ENCODE assay signal across 21 cellular contexts in genomic region chr11:69199583-69200295, GRCh38. TPM values are rescaled to one million over a fixed set of nuclear protein-coding genes. Genes with fewer than 3 reads are reported as not detected.
DNase-seq lines count a peak whose midpoint lies in the region; TF ChIP-seq lines count a peak whose summit lies in the region.
"Had no signal": no experiment of that assay in that cellular context is flagged by ENCODE, and none has a peak within 500 bp of the region (broad histone marks: within the 10 kb centered on the region; RNA-seq: fewer than 3 reads in every experiment).

No MANE protein-coding gene starts in this region.

- no peaks in the 10 kb centered on the region for H3K9me2 ChIP-seq in Karpas-422 (replicated peaks; ENCODE audit: insufficient read depth, low read length)

- H4K20me1 ChIP-seq in OCI-LY3 (ENCODE audit: insufficient read depth, low read length): no peaks in the 10 kb centered on the region
- no peaks in the 10 kb centered on the region for H4K20me1 ChIP-seq in Karpas-422 (ENCODE audit: insufficient read depth, low read depth, low read length)

- H4K8ac ChIP-seq in mesendoderm (ENCODE audit: low read depth, low read length): no peak overlapping the region

- H3K4me2 ChIP-seq in OCI-LY3 (ENCODE audit: low read length) (peak overlapping the region; percentile 48), mesendoderm (ENCODE audit: low read length) (no peak overlapping the region), Karpas-422 (ENCODE audit: low read depth, low read length, poor library complexity, severe bottlenecking) (no peak overlapping the region)

- H2AK5ac ChIP-seq in mesendoderm (ENCODE audit: low read length): no peak overlapping the region

- H2BK15ac ChIP-seq in mesendoderm (replicated peaks; ENCODE audit: low read depth): no peak overlapping the region

- WGBS in mesendoderm (ENCODE audit: extremely low coverage, insufficient coverage, low lambda C conversion rate): no CpG with 5 or more reads among the region's 10 CpGs

- H3K9me3 ChIP-seq in OCI-LY3 (ENCODE audit: insufficient read depth, low read length) (no peaks in the 10 kb centered on the region), Karpas-422 (ENCODE audit: low read length) (no peaks in the 10 kb centered on the region)

- no peaks in the 10 kb centered on the region for H3K36me3 ChIP-seq in OCI-LY3 (replicated peaks; ENCODE audit: low read depth, low read length)
- H3K36me3 ChIP-seq in mesendoderm (ENCODE audit: control insufficient read depth, insufficient read depth, low read length): no peaks in the 10 kb centered on the region
- no peaks in the 10 kb centered on the region for H3K36me3 ChIP-seq in Karpas-422 (ENCODE audit: insufficient read depth, low read length)

- no peak overlapping the region for H2BK120ac ChIP-seq in mesendoderm (ENCODE audit: low read depth, low read length)

- H4K5ac ChIP-seq in mesendoderm (ENCODE audit: low read length): no peak overlapping the region

- H3K23ac ChIP-seq in mesendoderm (ENCODE audit: low read length): no peak overlapping the region

- no peak overlapping the region for H3K4ac ChIP-seq in mesendoderm (ENCODE audit: low read depth, low read length)

- DNase-seq in NCI-H1436 (lab: John Stamatoyannopoulos, UW) (peak; percentile 17), NCI-H1436 treated with DMSO at 0.1 percent for 48 hours (lab: John Stamatoyannopoulos, UW) (no peak), mesendoderm (peak; percentile 13), pulmonary artery endothelial cell (ENCODE audit: low read depth, low spot score) (peak; percentile 11), AG08396 (ENCODE audit: low spot score) (no peak), Karpas-422 (no peak), LoVo (ENCODE audit: low spot score) (no peak)
- DNase-seq: 8988T, DMS53, HCEC 1CT, NCI-H1048, NCI-H1930, NCI-H2171, NCI-H82, SIG-M5 had no signal

- H3K79me2 ChIP-seq in OCI-LY3 (ENCODE audit: low read length) (no peaks in the 10 kb centered on the region), mesendoderm (ENCODE audit: control insufficient read depth, insufficient read depth, low read length) (no peaks in the 10 kb centered on the region), Karpas-422 (ENCODE audit: low read length) (no peaks in the 10 kb centered on the region)

- H3K27ac ChIP-seq in OCI-LY3 (ENCODE audit: low read length) (no peak overlapping the region), mesendoderm (ENCODE audit: low read depth, low read length) (no peak overlapping the region), Karpas-422 (ENCODE audit: low read length) (no peak overlapping the region)
- H3K27ac ChIP-seq: C4-2B, HL-60 had no signal

- no peak overlapping the region for H2BK5ac ChIP-seq in mesendoderm (ENCODE audit: low read length)

- H3K4me3 ChIP-seq in OCI-LY3 (ENCODE audit: low read length): peak overlapping the region; percentile 32; the same call in 1 of the 2 replicates
- no peak overlapping the region for H3K4me3 ChIP-seq in mesendoderm (ENCODE audit: low read length)
- no peak overlapping the region for H3K4me3 ChIP-seq in Karpas-422 (ENCODE audit: low read length)
- H3K4me3 ChIP-seq: K562 had no signal

- H3K9ac ChIP-seq in OCI-LY3 (ENCODE audit: low read length) (peak overlapping the region; percentile 36; the same call in 1 of the 2 replicates), mesendoderm (ENCODE audit: low read length) (no peak overlapping the region), Karpas-422 (ENCODE audit: low read length) (no peak overlapping the region)

- H3K4me1 ChIP-seq in OCI-LY3 (ENCODE audit: low read length): peaks cover 13% of the 10 kb centered on the region
- no peaks in the 10 kb centered on the region for H3K4me1 ChIP-seq in mesendoderm (ENCODE audit: control insufficient read depth, low read depth, low read length)
- no peaks in the 10 kb centered on the region for H3K4me1 ChIP-seq in Karpas-422 (ENCODE audit: low read length)

- H3K79me1 ChIP-seq in mesendoderm (ENCODE audit: low read length): no peaks in the 10 kb centered on the region

- no peak for TF ChIP-seq CTCF in OCI-LY3 (IDR thresholded peaks at IDR 0.05; ENCODE audit: low read depth, low read length)

- no peak overlapping the region for H3K56ac ChIP-seq in mesendoderm (ENCODE audit: low read length)

- H3K27me3 ChIP-seq in OCI-LY3 (ENCODE audit: low read depth, low read length) (no peaks in the 10 kb centered on the region), mesendoderm (ENCODE audit: insufficient read depth, low read length, poor library complexity) (no peaks in the 10 kb centered on the region), Karpas-422 (ENCODE audit: low read length) (no peaks in the 10 kb centered on the region)

- no peak overlapping the region for H3K18ac ChIP-seq in mesendoderm (ENCODE audit: low read length)

- peak overlapping the region; percentile 6; the same call in 1 of the 2 replicates for H2AFZ ChIP-seq in OCI-LY3 (ENCODE audit: low read depth, low read length)
- no peak overlapping the region for H2AFZ ChIP-seq in Karpas-422 (ENCODE audit: low read length)

RNA-seq across cellular contexts. Expression of gene SMIM38, which starts 44.0 kb away (rescaled TPM):
- not detected for polyA plus RNA-seq in mesendoderm (2013, experiment 1 of 2)
- 0.11 TPM for polyA plus RNA-seq in mesendoderm (2013, experiment 2 of 2)
- 0.07 and 0.13 TPM in 2 replicates for total RNA-seq in pulmonary artery endothelial cell
- total RNA-seq in Karpas-422 (2014; rRNA removed; shearing (Covaris generic); ENCODE audit: low replicate concordance): 0.47 TPM in 1 of 2 replicates, not detected in the other
- total RNA-seq: M059J, RPMI7951 had no signal

Comparison
In these comparisons a context has a peak if more than half of its experiments do, and no peak if none do; other contexts are left out.
1. DNase-seq: peak in NCI-H1436 (single experiment), mesendoderm (single experiment) and pulmonary artery endothelial cell (single experiment); none in NCI-H1436 treated with DMSO at 0.1 percent for 48 hours (single experiment), AG08396 (single experiment), Karpas-422 (single experiment) and LoVo (single experiment).